Comparison of ENCODE assay signal across 1 cellular context in genomic region chr17:21262259-21262993, GRCh38.
TF ChIP-seq lines count a peak whose summit lies in the region.

No MANE protein-coding gene starts in this region.

TF ChIP-seq in HepG2, 621 proteins besides CTCF, POLR2A, EP300 and RAD21:
- TF ChIP-seq ZNF768 (CRISPR knock-in tag; IDR thresholded peaks at IDR 0.05) (peak; percentile 94), SPEN (CRISPR knock-in tag; IDR thresholded peaks at IDR 0.05; ENCODE audit: low read depth) (no peak)
